20 cellular contexts compared by ENCODE assay signal in the genomic region with DNA sequence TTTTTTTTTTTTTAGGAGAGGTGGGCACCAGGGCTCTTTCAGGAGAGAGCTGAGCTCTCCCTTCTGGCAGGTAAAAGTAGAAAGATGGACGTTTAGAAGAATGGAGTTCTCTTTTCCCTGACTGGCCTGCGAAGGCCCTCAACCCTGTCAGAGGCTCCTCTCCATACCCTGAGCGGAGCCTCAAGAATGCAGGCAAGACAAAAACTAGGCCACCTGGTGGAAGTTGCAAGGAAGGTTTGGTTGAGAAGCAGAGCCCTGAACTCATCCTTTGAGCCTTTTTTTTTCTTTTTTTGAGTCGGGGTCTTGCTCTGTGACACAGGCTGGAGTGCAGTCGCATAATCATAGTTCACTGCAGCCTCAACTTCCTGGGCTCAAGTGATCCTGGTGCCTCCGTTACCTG. TPM values are rescaled to one million over a fixed set of nuclear protein-coding genes. Genes with fewer than 3 reads are reported as not detected.
DNase-seq lines count a peak whose midpoint lies in the region; ATAC-seq and TF ChIP-seq lines count a peak whose summit lies in the region.
"Had no signal": no experiment of that assay in that cellular context is flagged by ENCODE, and none has a peak within 500 bp of the region (broad histone marks: within the 10 kb centered on the region; RNA-seq: fewer than 3 reads in every experiment).

No MANE protein-coding gene starts in this region.

- TF ChIP-seq POLR2A in NB4 (IDR thresholded peaks at IDR 0.05; ENCODE audit: extremely low read depth, insufficient read length) (no peak), upper lobe of left lung (IDR thresholded peaks at IDR 0.05) (no peak)

- H3K27ac Mint-ChIP-seq in endodermal cell, result no peak overlapping the region
- no peak overlapping the region for H3K27ac Mint-ChIP-seq in progenitor cell of endocrine pancreas

- H3K36me3 ChIP-seq in GM23248 (ENCODE audit: low read depth), result no peaks in the 10 kb centered on the region
- H3K36me3 ChIP-seq in endodermal cell (ENCODE audit: control insufficient read depth, insufficient read depth, low read length), result no peaks in the 10 kb centered on the region
- H3K36me3 ChIP-seq in upper lobe of left lung, result no peaks in the 10 kb centered on the region
- H3K36me3 ChIP-seq: BE2C had no signal

- no peaks in the 10 kb centered on the region for H3K9me3 Mint-ChIP-seq in endodermal cell
- H3K9me3 Mint-ChIP-seq in progenitor cell of endocrine pancreas (ENCODE audit: low read depth), result no peaks in the 10 kb centered on the region

- 52 to 55% methylated on average over 6 of the region's 6 CpGs for WGBS in GM23248 (ENCODE audit: low coverage in 1 of 2, low lambda C conversion rate in 2 of 2, missing lambda C conversion rate in 2 of 2), 2 experiments
- 60 to 77% methylated on average over 3 to 6 of the region's 6 CpGs for WGBS in endodermal cell (ENCODE audit: insufficient coverage in 1 of 2, insufficient read length in 1 of 2), 2 experiments
- 75 to 82% methylated on average over 6 of the region's 6 CpGs for WGBS in upper lobe of left lung, 2 donors

- H3K4me3 Mint-ChIP-seq in endodermal cell (no peak overlapping the region), progenitor cell of endocrine pancreas (ENCODE audit: low read depth) (no peak overlapping the region)

- no peaks in the 10 kb centered on the region for H3F3A ChIP-seq in GM23248 (ENCODE audit: insufficient read depth)

- H3K27ac ChIP-seq in GM23248, result no peak overlapping the region
- no peak overlapping the region for H3K27ac ChIP-seq in endodermal cell (ENCODE audit: low read depth, low read length)
- no peak overlapping the region for H3K27ac ChIP-seq in upper lobe of left lung
- H3K27ac ChIP-seq: SK-N-MC had no signal

- H3K9ac ChIP-seq in GM23248 (no peak overlapping the region), endodermal cell (ENCODE audit: extremely low read depth, low read length, poor library complexity, severe bottlenecking) (no peak overlapping the region)

- H3K4me1 ChIP-seq in GM23248 (ENCODE audit: insufficient read depth) (no peaks in the 10 kb centered on the region), endodermal cell (ENCODE audit: control insufficient read depth, insufficient read depth, low read length) (no peaks in the 10 kb centered on the region), upper lobe of left lung (peaks cover 0 to 8% (median 5%) of the 10 kb centered on the region in 4 donors)
- H3K4me1 ChIP-seq: BE2C had no signal

- no peaks in the 10 kb centered on the region for H3K79me2 ChIP-seq in GM23248 (ENCODE audit: insufficient read depth)

- ATAC-seq in HG02623 (IDR thresholded peaks at IDR 0.05; ENCODE audit: unreplicated experiment) (no peak), upper lobe of left lung (ENCODE audit: low FRiP score in 2 of 2) (no peak), GM18873 (IDR thresholded peaks at IDR 0.05; ENCODE audit: low FRiP score, unreplicated experiment) (no peak)

- H3K36me3 Mint-ChIP-seq in endodermal cell (ENCODE audit: low read depth), result no peaks in the 10 kb centered on the region
- H3K36me3 Mint-ChIP-seq in progenitor cell of endocrine pancreas (ENCODE audit: insufficient read depth), result peaks cover 1% of the 10 kb centered on the region

- peaks cover 57% of the 10 kb centered on the region for H3K27me3 Mint-ChIP-seq in endodermal cell (ENCODE audit: insufficient read depth)
- peaks cover 46% of the 10 kb centered on the region for H3K27me3 Mint-ChIP-seq in progenitor cell of endocrine pancreas

- no peaks in the 10 kb centered on the region for H4K20me1 ChIP-seq in GM23248 (ENCODE audit: insufficient read depth)

- H2AFZ ChIP-seq in GM23248, result no peak overlapping the region

- TF ChIP-seq EP300 in upper lobe of left lung (IDR thresholded peaks at IDR 0.05), result no peak

- peak; percentile 9 for TF ChIP-seq CTCF in NB4 (IDR thresholded peaks at IDR 0.05; ENCODE audit: low read depth, low read length)
- TF ChIP-seq CTCF in endodermal cell (conservative IDR thresholded peaks at IDR 0.05), result peak; percentile 68
- TF ChIP-seq CTCF in progenitor cell of endocrine pancreas (IDR thresholded peaks at IDR 0.05; ENCODE audit: unreplicated experiment), result peak; percentile 44
- no peak for TF ChIP-seq CTCF in upper lobe of left lung (IDR thresholded peaks at IDR 0.05)

- no peak overlapping the region for H3K4me2 ChIP-seq in GM23248 (ENCODE audit: unreplicated experiment)

- peak; percentile 26 for DNase-seq in GM23248
- peak; percentile 21 for DNase-seq in NB4 (ENCODE audit: low read depth)
- DNase-seq in endodermal cell, result peak; percentile 77
- no peak for DNase-seq in progenitor cell of endocrine pancreas (ENCODE audit: low spot score, unreplicated experiment)
- no peak for DNase-seq in upper lobe of left lung
- DNase-seq: activated CD4-positive, alpha-beta T cell treated with anti-CD3 and anti-CD28 coated beads for 4 hours; activated CD8-positive, alpha-beta memory T cell treated with anti-CD3 and anti-CD28 coated beads, Interleukin-2, amount 50 U/mL, for 4 hours; activated naive CD4-positive, alpha-beta T cell; BE2C; Calu3; NCI-H1930; NCI-H524; OCI-M1 had no signal

- H3K9me3 ChIP-seq in GM23248 (ENCODE audit: low read depth) (no peaks in the 10 kb centered on the region), endodermal cell (ENCODE audit: control insufficient read depth, low read length) (no peaks in the 10 kb centered on the region), upper lobe of left lung (no peaks in the 10 kb centered on the region)
- H3K9me3 ChIP-seq: BE2C had no signal

- H3K4me3 ChIP-seq in GM23248, result no peak overlapping the region
- H3K4me3 ChIP-seq in NB4 (ENCODE audit: low read depth, low read length), result no peak overlapping the region
- H3K4me3 ChIP-seq in endodermal cell (ENCODE audit: low read length), result no peak overlapping the region
- H3K4me3 ChIP-seq in upper lobe of left lung, result no peak overlapping the region
- H3K4me3 ChIP-seq: lung, SK-N-MC had no signal

- H3K4me1 Mint-ChIP-seq in endodermal cell (peaks cover 13% of the 10 kb centered on the region), progenitor cell of endocrine pancreas (ENCODE audit: low read depth) (peaks cover 11% of the 10 kb centered on the region)

- H3K27me3 ChIP-seq in GM23248 (replicated peaks; ENCODE audit: insufficient read depth) (peaks cover 16% of the 10 kb centered on the region; the same call in 1 of the 2 replicates), endodermal cell (ENCODE audit: control insufficient read depth, insufficient read depth, low read length, poor library complexity, severe bottlenecking) (peaks cover 13% of the 10 kb centered on the region), upper lobe of left lung (peaks cover 0 to 10% (median 0%) of the 10 kb centered on the region in 4 donors)
- H3K27me3 ChIP-seq: BE2C had no signal

- in situ Hi-C loops in GM23248 (cut with MboI), result no loop called here

- no peaks in the 10 kb centered on the region for H3K9me2 ChIP-seq in GM23248 (ENCODE audit: insufficient read depth)

RNA-seq across cellular contexts. Expression of gene OTOG, which starts 1.4 kb away (rescaled TPM):
- not detected in 2 replicates for total RNA-seq in GM23248 (2014; rRNA removed; shearing (Covaris generic))
- not detected in 2 replicates for polyA plus RNA-seq in GM23248 (2016; fragmentation: Nextera tagmentation; extraction: Ambion mirVana)
- total RNA-seq in endodermal cell (under 1 TPM; 0.33 to 0.55 TPM), progenitor cell of endocrine pancreas (0.78 and 1.5 TPM in 2 replicates), upper lobe of left lung (not detected)
- polyA plus RNA-seq in endodermal cell (2013, experiment 1 of 2), result 0.39 TPM
- polyA plus RNA-seq in endodermal cell (2013, experiment 2 of 2), result 0.50 TPM
- total RNA-seq: aorta, Calu3 had no signal
- polyA plus RNA-seq: aorta, lung had no signal

RNA-seq across cellular contexts. Expression of gene USH1C, which starts 4.2 kb away (rescaled TPM):
- not detected in 2 replicates for total RNA-seq in GM23248 (2014; rRNA removed; shearing (Covaris generic))
- polyA plus RNA-seq in GM23248 (2016; fragmentation: Nextera tagmentation; extraction: Ambion mirVana), result not detected in 2 replicates
- total RNA-seq in endodermal cell, result 1 to 10 TPM; 1.5 to 2.8 TPM
- polyA plus RNA-seq in endodermal cell (2013, experiment 1 of 2), result 1.00 TPM
- 0.99 TPM for polyA plus RNA-seq in endodermal cell (2013, experiment 2 of 2)
- total RNA-seq in progenitor cell of endocrine pancreas, result 15.8 and 21.4 TPM in 2 replicates
- total RNA-seq in upper lobe of left lung, result 1 to 10 TPM in 2 of 6 donors, under 1 TPM in 1, not detected in 3; 0.20 to 2.5 (median 1.2) TPM
- total RNA-seq: aorta, frontal cortex, skeletal muscle tissue had no signal

Comparison
In these comparisons a context has a peak if more than half of its experiments do, and no peak if none do; other contexts are left out.
1. DNase-seq: peak in GM23248 (single experiment), NB4 (single experiment) and endodermal cell (single experiment); none in progenitor cell of endocrine pancreas (single experiment) and upper lobe of left lung (0 of 2).
2. CTCF ChIP-seq: peak in NB4 (single experiment), endodermal cell (single experiment) and progenitor cell of endocrine pancreas (single experiment); none in upper lobe of left lung (0 of 6).